Comparison of ENCODE assay signal across 1 cellular context in genomic region chr21:36319767-36320420, GRCh38.
TF ChIP-seq lines count a peak whose summit lies in the region.

TSS of gene MORC3 (plus strand) at chr21:36320197. CDS start at chr21:36320265, 68 bp downstream.

TF ChIP-seq in K562, 482 proteins besides CTCF, POLR2A, EP300 and RAD21 (continued from another document and continues in another):
- no peak for TF ChIP-seq THAP7 (CRISPR knock-in tag; IDR thresholded peaks at IDR 0.05)
- no peak for TF ChIP-seq ZBTB8A (IDR thresholded peaks at IDR 0.05; ENCODE audit: partially characterized antibody)
- TF ChIP-seq ZNF316 (IDR thresholded peaks at IDR 0.05): no peak
- no peak for TF ChIP-seq HMG20B (CRISPR knock-in tag; IDR thresholded peaks at IDR 0.05)
- TF ChIP-seq MGA (IDR thresholded peaks at IDR 0.05): peak; percentile 94
- TF ChIP-seq ZNF551 (CRISPR knock-in tag; IDR thresholded peaks at IDR 0.05): no peak
- TF ChIP-seq GABPB1 (CRISPR knock-in tag; IDR thresholded peaks at IDR 0.05): peak; percentile 96
- TF ChIP-seq NFRKB (IDR thresholded peaks at IDR 0.05; ENCODE audit: low read depth): peak; percentile 67; the same call in 1 of the 2 replicates
- peak; percentile 92 for TF ChIP-seq VEZF1 (CRISPR knock-in tag; IDR thresholded peaks at IDR 0.05)
- peak; percentile 61 to 97; a peak in 3 of 4 replicates for TF ChIP-seq SRF (CRISPR knock-in tag; IDR thresholded peaks at IDR 0.05)
- no peak for TF ChIP-seq FOXO4 (CRISPR knock-in tag; IDR thresholded peaks at IDR 0.05)
- peak in 1 of 2 experiments; percentile 58; a peak in 1 of 4 replicates for TF ChIP-seq KDM4B (IDR thresholded peaks at IDR 0.05; ENCODE audit: borderline replicate concordance in 2 of 2, low read depth in 1 of 2)
- no peak for TF ChIP-seq SMARCC2 (IDR thresholded peaks at IDR 0.05; ENCODE audit: low read depth)
- peak in 1 of 2 experiments; percentile 56; a peak in 1 of 4 replicates for TF ChIP-seq SIN3A (IDR thresholded peaks at IDR 0.05; ENCODE audit: borderline replicate concordance in 2 of 2, control insufficient read depth in 1 of 2, low read depth in 2 of 2, low read length in 2 of 2)
- TF ChIP-seq RBFOX2 (IDR thresholded peaks at IDR 0.05; ENCODE audit: low read depth, low read length): peak; percentile 98
- TF ChIP-seq BRF1 (IDR thresholded peaks at IDR 0.05; ENCODE audit: borderline replicate concordance, extremely low read depth, insufficient read length): no peak
- TF ChIP-seq ZBTB33 (CRISPR knock-in tag; IDR thresholded peaks at IDR 0.05): peak; percentile 55; the same call in 1 of the 2 replicates
- TF ChIP-seq FOS (IDR thresholded peaks at IDR 0.05; ENCODE audit: extremely low read depth, insufficient read length): no peak
- TF ChIP-seq TRIM25 (IDR thresholded peaks at IDR 0.05; ENCODE audit: borderline replicate concordance): no peak
- TF ChIP-seq TAF9B (IDR thresholded peaks at IDR 0.05; ENCODE audit: partially characterized antibody): peak; percentile 76
- no peak for TF ChIP-seq ZNF24 (IDR thresholded peaks at IDR 0.05)
- peak; percentile 16; the same call in 1 of the 2 replicates for TF ChIP-seq CTBP1 (IDR thresholded peaks at IDR 0.05; ENCODE audit: borderline replicate concordance)
- peak; percentile 57 for TF ChIP-seq ZFP36 (IDR thresholded peaks at IDR 0.05; ENCODE audit: low read depth, low read length, partially characterized antibody)
- peak; percentile 65 for TF ChIP-seq EGR1 (conservative IDR thresholded peaks at IDR 0.05)
- TF ChIP-seq MYNN (IDR thresholded peaks at IDR 0.05): no peak
- no peak for TF ChIP-seq MYNN (CRISPR knock-in tag; IDR thresholded peaks at IDR 0.05)
- TF ChIP-seq MTA2 (IDR thresholded peaks at IDR 0.05; ENCODE audit: low read depth): no peak
- peak; percentile 97 for TF ChIP-seq PKNOX1 (IDR thresholded peaks at IDR 0.05)
- TF ChIP-seq HDGF (IDR thresholded peaks at IDR 0.05): no peak
- 0 out of 2 replicates have a peak, but pooled peaks have one; percentile 83 for TF ChIP-seq GTF2F1 (IDR thresholded peaks at IDR 0.05; ENCODE audit: low read depth, low read length)
- TF ChIP-seq ZBTB9 (CRISPR knock-in tag; IDR thresholded peaks at IDR 0.05): no peak
- no peak for TF ChIP-seq STAG1 (CRISPR knock-in tag; IDR thresholded peaks at IDR 0.05; ENCODE audit: borderline replicate concordance)
- no peak for TF ChIP-seq TFAM (CRISPR knock-in tag; conservative IDR thresholded peaks at IDR 0.05)
- TF ChIP-seq ZBTB7A (IDR thresholded peaks at IDR 0.05; ENCODE audit: borderline replicate concordance, control insufficient read depth, low read depth, low read length): peak; percentile 11; the same call in 1 of the 2 replicates
